In the genomic region with DNA sequence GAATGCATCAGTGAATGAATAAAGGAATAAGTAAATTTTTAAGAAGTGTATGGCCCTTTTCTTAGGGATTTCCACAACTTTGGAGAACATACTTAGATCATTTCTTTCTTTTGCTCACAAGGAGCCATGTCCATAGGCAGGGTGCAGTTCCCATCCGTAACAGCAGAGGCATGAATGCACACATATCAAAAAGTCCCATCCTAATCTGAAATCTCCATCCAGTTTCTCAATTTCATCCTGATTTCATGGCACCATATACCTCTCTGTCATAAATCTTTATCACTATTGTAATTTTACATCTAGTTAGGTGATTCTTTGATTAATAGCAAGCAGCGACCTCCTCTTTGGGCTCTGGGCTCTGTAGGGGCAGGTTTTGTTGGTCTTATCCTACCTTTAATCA, we compare ENCODE assay signal across 15 cellular contexts.
DNase-seq lines count a peak whose midpoint lies in the region; TF ChIP-seq lines count a peak whose summit lies in the region.
"Had no signal": no experiment of that assay in that cellular context is flagged by ENCODE, and none has a peak within 500 bp of the region (broad histone marks: within the 10 kb centered on the region; RNA-seq: fewer than 3 reads in every experiment).

No MANE protein-coding gene starts in this region.

- no peak for TF ChIP-seq RAD21 in SK-N-SH (IDR thresholded peaks at IDR 0.05; ENCODE audit: low read length)

- H3K4me1 ChIP-seq in SK-N-SH (ENCODE audit: control insufficient read depth in 1 of 2, insufficient read depth in 2 of 2, low read depth in 1 of 2, low read length in 1 of 2): no peaks in the 10 kb centered on the region
- H3K4me1 ChIP-seq: esophagus muscularis mucosa, right atrium auricular region, vagina had no signal

- H3K27ac ChIP-seq in 22Rv1 (no peak overlapping the region), SK-N-SH (ENCODE audit: low read depth in 2 of 2, low read length in 1 of 2) (no peak overlapping the region)
- H3K27ac ChIP-seq: esophagus muscularis mucosa, right atrium auricular region, vagina had no signal

- WGBS in SK-N-SH (ENCODE audit: low lambda C conversion rate): 0% methylated on average over 2 of the region's 2 CpGs

- no peaks in the 10 kb centered on the region for H3K9me2 ChIP-seq in SK-N-SH

- TF ChIP-seq CTCF in 22Rv1 (IDR thresholded peaks at IDR 0.05): peak; percentile 17
- TF ChIP-seq CTCF in GM12864 (IDR thresholded peaks at IDR 0.05; ENCODE audit: low read depth, low read length, missing control alignments): peak; percentile 74
- TF ChIP-seq CTCF in SK-N-SH (IDR thresholded peaks at IDR 0.05): peak; percentile 48

- no peaks in the 10 kb centered on the region for H3K79me2 ChIP-seq in SK-N-SH (ENCODE audit: insufficient read depth)

- H3F3A ChIP-seq in SK-N-SH (replicated peaks; ENCODE audit: insufficient read depth): no peaks in the 10 kb centered on the region

- no peaks in the 10 kb centered on the region for H3K36me3 ChIP-seq in SK-N-SH (replicated peaks in 1 of 2; ENCODE audit: control insufficient read depth in 1 of 2, insufficient read depth in 2 of 2, low read length in 1 of 2)
- H3K36me3 ChIP-seq: esophagus muscularis mucosa, right atrium auricular region, vagina had no signal

- H3K4me2 ChIP-seq in SK-N-SH: no peak overlapping the region

- peaks cover 44% of the 10 kb centered on the region for H3K27me3 ChIP-seq in SK-N-SH (ENCODE audit: insufficient read depth)
- H3K27me3 ChIP-seq: right atrium auricular region, vagina had no signal

- H3K4me3 ChIP-seq in GM12864 (ENCODE audit: low read depth, low read length) (no peak overlapping the region), SK-N-SH (ENCODE audit: low read depth in 2 of 2, low read length in 1 of 2) (no peak overlapping the region)
- H3K4me3 ChIP-seq: esophagus muscularis mucosa, right atrium auricular region, vagina had no signal

- H2AFZ ChIP-seq in SK-N-SH (ENCODE audit: low read depth): no peak overlapping the region

- POLR2A ChIA-PET in SK-N-SH (lab: Yijun Ruan, JAX): no interaction called here

- CTCF ChIA-PET in SK-N-SH (lab: Yijun Ruan, JAX): no interaction called here

- TF ChIP-seq EP300 in SK-N-SH (IDR thresholded peaks at IDR 0.05; ENCODE audit: borderline replicate concordance in 1 of 2, low read depth in 1 of 2, low read length in 1 of 2): no peak

- no peak overlapping the region for H3K9ac ChIP-seq in SK-N-SH

- no peaks in the 10 kb centered on the region for H3K9me3 ChIP-seq in SK-N-SH
- H3K9me3 ChIP-seq: esophagus muscularis mucosa, right atrium auricular region, vagina had no signal

- H4K20me1 ChIP-seq in SK-N-SH (ENCODE audit: insufficient read depth): no peaks in the 10 kb centered on the region

- no peak for DNase-seq in GM12864 (ENCODE audit: low read depth)
- DNase-seq in SK-N-SH: no peak
- peak; percentile 17 for DNase-seq in hepatic stellate cell (ENCODE audit: low spot score)
- DNase-seq in CD1c-positive myeloid dendritic cell (ENCODE audit: extremely low spot score): no peak
- DNase-seq in NCI-H2171 (lab: John Stamatoyannopoulos, UW): no peak
- no peak for DNase-seq in COLO829 (ENCODE audit: low spot score)
- no peak for DNase-seq in DMS114 treated with DMSO at 0.1 percent for 48 hours (lab: John Stamatoyannopoulos, UW; ENCODE audit: unreplicated experiment)
- DNase-seq: activated CD4-positive, alpha-beta T cell treated with anti-CD3 and anti-CD28 coated beads, Interleukin-2, amount 10 ng/mL, durations not matched to agents 24 days and 14 days; CD4-positive, CD25-positive, alpha-beta regulatory T cell; left ventricle myocardium superior; NCI-H1417 treated with DMSO at 0.1 percent for 48 hours had no signal

TF ChIP-seq in SK-N-SH, 30 proteins besides CTCF, POLR2A, EP300 and RAD21:
- TF ChIP-seq GATA2 (CRISPR knock-in tag; IDR thresholded peaks at IDR 0.05) (no peak), SMC3 (IDR thresholded peaks at IDR 0.05; ENCODE audit: low read depth, low read length) (no peak), TEAD4 (IDR thresholded peaks at IDR 0.05; ENCODE audit: borderline replicate concordance, insufficient read depth) (no peak), SIN3A (IDR thresholded peaks at IDR 0.05; ENCODE audit: borderline replicate concordance, low read depth, low read length) (no peak), NFIC (IDR thresholded peaks at IDR 0.05; ENCODE audit: borderline replicate concordance) (no peak), FOXJ3 (CRISPR knock-in tag; IDR thresholded peaks at IDR 0.05) (no peak), MEF2A (IDR thresholded peaks at IDR 0.05; ENCODE audit: borderline replicate concordance, low read depth) (no peak), EZH2phosphoT487 (IDR thresholded peaks at IDR 0.05; ENCODE audit: borderline replicate concordance, low read depth) (no peak), RXRA (IDR thresholded peaks at IDR 0.05; ENCODE audit: borderline replicate concordance, low read depth) (no peak), FOXM1 (IDR thresholded peaks at IDR 0.05; ENCODE audit: low read depth) (no peak), NRF1 (IDR thresholded peaks at IDR 0.05; ENCODE audit: low read depth, low read length) (no peak)
- TF ChIP-seq, protein P1, sequence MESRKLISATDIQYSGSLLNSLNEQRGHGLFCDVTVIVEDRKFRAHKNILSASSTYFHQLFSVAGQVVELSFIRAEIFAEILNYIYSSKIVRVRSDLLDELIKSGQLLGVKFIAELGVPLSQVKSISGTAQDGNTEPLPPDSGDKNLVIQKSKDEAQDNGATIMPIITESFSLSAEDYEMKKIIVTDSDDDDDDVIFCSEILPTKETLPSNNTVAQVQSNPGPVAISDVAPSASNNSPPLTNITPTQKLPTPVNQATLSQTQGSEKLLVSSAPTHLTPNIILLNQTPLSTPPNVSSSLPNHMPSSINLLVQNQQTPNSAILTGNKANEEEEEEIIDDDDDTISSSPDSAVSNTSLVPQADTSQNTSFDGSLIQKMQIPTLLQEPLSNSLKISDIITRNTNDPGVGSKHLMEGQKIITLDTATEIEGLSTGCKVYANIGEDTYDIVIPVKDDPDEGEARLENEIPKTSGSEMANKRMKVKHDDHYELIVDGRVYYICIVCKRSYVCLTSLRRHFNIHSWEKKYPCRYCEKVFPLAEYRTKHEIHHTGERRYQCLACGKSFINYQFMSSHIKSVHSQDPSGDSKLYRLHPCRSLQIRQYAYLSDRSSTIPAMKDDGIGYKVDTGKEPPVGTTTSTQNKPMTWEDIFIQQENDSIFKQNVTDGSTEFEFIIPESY (IDR thresholded peaks at IDR 0.05; ENCODE audit: borderline replicate concordance, low read depth): no peak
- TF ChIP-seq, protein P2, sequence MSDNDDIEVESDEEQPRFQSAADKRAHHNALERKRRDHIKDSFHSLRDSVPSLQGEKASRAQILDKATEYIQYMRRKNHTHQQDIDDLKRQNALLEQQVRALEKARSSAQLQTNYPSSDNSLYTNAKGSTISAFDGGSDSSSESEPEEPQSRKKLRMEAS (IDR thresholded peaks at IDR 0.05; ENCODE audit: low read depth): no peak
- TF ChIP-seq, protein P3, sequence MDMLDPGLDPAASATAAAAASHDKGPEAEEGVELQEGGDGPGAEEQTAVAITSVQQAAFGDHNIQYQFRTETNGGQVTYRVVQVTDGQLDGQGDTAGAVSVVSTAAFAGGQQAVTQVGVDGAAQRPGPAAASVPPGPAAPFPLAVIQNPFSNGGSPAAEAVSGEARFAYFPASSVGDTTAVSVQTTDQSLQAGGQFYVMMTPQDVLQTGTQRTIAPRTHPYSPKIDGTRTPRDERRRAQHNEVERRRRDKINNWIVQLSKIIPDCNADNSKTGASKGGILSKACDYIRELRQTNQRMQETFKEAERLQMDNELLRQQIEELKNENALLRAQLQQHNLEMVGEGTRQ (IDR thresholded peaks at IDR 0.05; ENCODE audit: borderline replicate concordance, low read depth, low read length): no peak
- TF ChIP-seq, protein P4, sequence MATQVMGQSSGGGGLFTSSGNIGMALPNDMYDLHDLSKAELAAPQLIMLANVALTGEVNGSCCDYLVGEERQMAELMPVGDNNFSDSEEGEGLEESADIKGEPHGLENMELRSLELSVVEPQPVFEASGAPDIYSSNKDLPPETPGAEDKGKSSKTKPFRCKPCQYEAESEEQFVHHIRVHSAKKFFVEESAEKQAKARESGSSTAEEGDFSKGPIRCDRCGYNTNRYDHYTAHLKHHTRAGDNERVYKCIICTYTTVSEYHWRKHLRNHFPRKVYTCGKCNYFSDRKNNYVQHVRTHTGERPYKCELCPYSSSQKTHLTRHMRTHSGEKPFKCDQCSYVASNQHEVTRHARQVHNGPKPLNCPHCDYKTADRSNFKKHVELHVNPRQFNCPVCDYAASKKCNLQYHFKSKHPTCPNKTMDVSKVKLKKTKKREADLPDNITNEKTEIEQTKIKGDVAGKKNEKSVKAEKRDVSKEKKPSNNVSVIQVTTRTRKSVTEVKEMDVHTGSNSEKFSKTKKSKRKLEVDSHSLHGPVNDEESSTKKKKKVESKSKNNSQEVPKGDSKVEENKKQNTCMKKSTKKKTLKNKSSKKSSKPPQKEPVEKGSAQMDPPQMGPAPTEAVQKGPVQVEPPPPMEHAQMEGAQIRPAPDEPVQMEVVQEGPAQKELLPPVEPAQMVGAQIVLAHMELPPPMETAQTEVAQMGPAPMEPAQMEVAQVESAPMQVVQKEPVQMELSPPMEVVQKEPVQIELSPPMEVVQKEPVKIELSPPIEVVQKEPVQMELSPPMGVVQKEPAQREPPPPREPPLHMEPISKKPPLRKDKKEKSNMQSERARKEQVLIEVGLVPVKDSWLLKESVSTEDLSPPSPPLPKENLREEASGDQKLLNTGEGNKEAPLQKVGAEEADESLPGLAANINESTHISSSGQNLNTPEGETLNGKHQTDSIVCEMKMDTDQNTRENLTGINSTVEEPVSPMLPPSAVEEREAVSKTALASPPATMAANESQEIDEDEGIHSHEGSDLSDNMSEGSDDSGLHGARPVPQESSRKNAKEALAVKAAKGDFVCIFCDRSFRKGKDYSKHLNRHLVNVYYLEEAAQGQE (IDR thresholded peaks at IDR 0.05; ENCODE audit: low read depth, low read length): no peak
- TF ChIP-seq, protein P5, sequence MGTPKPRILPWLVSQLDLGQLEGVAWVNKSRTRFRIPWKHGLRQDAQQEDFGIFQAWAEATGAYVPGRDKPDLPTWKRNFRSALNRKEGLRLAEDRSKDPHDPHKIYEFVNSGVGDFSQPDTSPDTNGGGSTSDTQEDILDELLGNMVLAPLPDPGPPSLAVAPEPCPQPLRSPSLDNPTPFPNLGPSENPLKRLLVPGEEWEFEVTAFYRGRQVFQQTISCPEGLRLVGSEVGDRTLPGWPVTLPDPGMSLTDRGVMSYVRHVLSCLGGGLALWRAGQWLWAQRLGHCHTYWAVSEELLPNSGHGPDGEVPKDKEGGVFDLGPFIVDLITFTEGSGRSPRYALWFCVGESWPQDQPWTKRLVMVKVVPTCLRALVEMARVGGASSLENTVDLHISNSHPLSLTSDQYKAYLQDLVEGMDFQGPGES (IDR thresholded peaks at IDR 0.05; ENCODE audit: low read depth, low read length): no peak

Comparison
In these comparisons a context has a peak if more than half of its experiments do, and no peak if none do; other contexts are left out.
1. CTCF ChIP-seq: peak in every context shown above with its lines; median percentile 74 in GM12864; 48 in SK-N-SH; 17 in 22Rv1.